Comparison of ENCODE assay signal across 8 cellular contexts in the genomic region with DNA sequence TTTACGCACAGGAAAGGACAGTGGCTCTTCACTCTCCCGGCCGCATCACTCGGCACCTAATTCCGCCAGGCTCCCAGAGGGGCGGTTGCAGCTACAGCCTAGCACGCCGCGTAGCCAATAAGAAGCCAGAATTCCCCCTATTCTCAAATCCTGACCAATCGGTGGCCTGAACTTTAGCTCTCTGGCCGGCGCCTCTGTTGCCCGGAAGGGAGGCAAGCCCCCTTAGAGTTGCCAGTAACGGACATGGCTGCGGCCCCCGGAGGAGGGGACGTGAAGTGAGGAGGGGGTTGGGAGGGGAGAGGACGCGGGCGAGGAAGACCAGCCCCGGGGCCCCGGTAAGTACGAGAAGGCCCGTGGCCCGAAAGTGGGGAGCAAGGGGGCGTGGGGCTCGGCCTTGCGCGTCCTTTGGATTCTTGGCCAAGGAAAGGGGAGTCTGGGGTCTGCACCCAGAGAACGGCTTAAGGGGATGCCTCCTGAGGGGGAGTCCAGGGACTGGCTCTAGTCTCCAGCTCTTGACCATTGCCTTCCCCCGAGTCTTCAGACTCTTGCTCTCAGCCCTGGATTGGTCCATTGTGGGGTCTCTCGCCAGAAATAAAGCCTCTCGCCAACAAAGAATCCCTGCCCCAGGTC. TPM values are rescaled to one million over a fixed set of nuclear protein-coding genes. Genes with fewer than 3 reads are reported as not detected.
A peak's percentile ranks its signal among the peaks of the same experiment; 100 is the strongest.
DNase-seq lines count a peak whose midpoint lies in the region; ATAC-seq, FAIRE-seq and TF ChIP-seq lines count a peak whose summit lies in the region.

A gene (plus strand): TSS at position 219 of the 630 bp plus-strand sequence. CDS start 15,271 bp downstream, outside the sequence.

- in situ Hi-C loops in IMR-90 (cut with MboI; ENCODE audit: low sequenced_read_pairs), result no loop called here

- ATAC-seq in GM21526 (IDR thresholded peaks at IDR 0.05; ENCODE audit: low FRiP score, unreplicated experiment) (peak; percentile 90), IMR-90 (ENCODE audit: low read depth) (peak; percentile 91)

- H4K8ac ChIP-seq in IMR-90 (ENCODE audit: low read depth in 2 of 2, low read length in 2 of 2), result peak within 1 kb of the TSS; percentile 95 to 98

- H3K27me3 ChIP-seq in IMR-90 (ENCODE audit: control insufficient read depth, insufficient read depth, low read length) (no peaks in the 10 kb centered on the region), mononuclear cell (ENCODE audit: insufficient read depth, low read length) (no peaks in the 10 kb centered on the region)

- H4K5ac ChIP-seq in IMR-90 (ENCODE audit: low read depth, low read length), result peak within 1 kb of the TSS; percentile 95

- peak within 1 kb of the TSS; percentile 85 for H3K18ac ChIP-seq in IMR-90 (ENCODE audit: low read depth, low read length)

- DNase-seq in D721Med (ENCODE audit: insufficient read length, low spot score) (peak; percentile 63), IMR-90 (peak; percentile 97), OCI-M1 (lab: John Stamatoyannopoulos, UW) (peak; percentile 98), activated T-cell treated with anti-CD3 and anti-CD28 coated beads for 24 hours (ENCODE audit: low read depth) (peak; percentile 87), epithelial cell of esophagus (ENCODE audit: low read depth) (peak; percentile 97)
- peak; percentile 74 to 86 for DNase-seq in stimulated activated CD8-positive, alpha-beta memory T cell treated with anti-CD3 and anti-CD28 coated beads, Interleukin-4, amount 100 ng/mL, for 1 hour (ENCODE audit: low read depth in 2 of 2, low spot score in 1 of 2)

- peak within 1 kb of the TSS; percentile 85; the same call in 1 of the 3 replicates for H2BK15ac ChIP-seq in IMR-90 (ENCODE audit: low read depth, low read length)

- peak within 1 kb of the TSS; percentile 93 for H3K4me2 ChIP-seq in IMR-90 (ENCODE audit: low read depth, low read length)

- peaks cover 16% of the 10 kb centered on the region for H3K9me1 ChIP-seq in IMR-90 (ENCODE audit: insufficient read depth, low read length)

- peak within 1 kb of the TSS; percentile 94 for H2AK5ac ChIP-seq in IMR-90 (ENCODE audit: low read depth, low read length)

- WGBS in IMR-90 (ENCODE audit: extremely low coverage in 2 of 2, insufficient read length in 1 of 2), 2 experiments, result 0% methylated on average over 3 of the region's 33 CpGs; no CpG with 5 or more reads in 1 of the 2 experiments

- peak within 1 kb of the TSS; percentile 96 for H3K9ac ChIP-seq in IMR-90 (ENCODE audit: low read depth, low read length)

- peak within 1 kb of the TSS; percentile 96 for H3K4ac ChIP-seq in IMR-90 (ENCODE audit: low read depth, low read length)

- POLR2A ChIA-PET in IMR-90 (lab: Charles Lee; ENCODE audit: unreplicated experiment), result interaction anchor here (1.2 kb wide), 1 partner anchor 25 kb away, joined by 3 read pairs; no protein-coding TSS in a partner anchor

- H3K9me3 ChIP-seq in IMR-90 (ENCODE audit: control insufficient read depth, insufficient read depth, low read length) (no peaks in the 10 kb centered on the region), mononuclear cell (ENCODE audit: low read depth, low read length) (no peaks in the 10 kb centered on the region)

- H3K27ac ChIP-seq in IMR-90 (ENCODE audit: insufficient read depth, low read length), result peak within 1 kb of the TSS; percentile 79

- H3K36me3 ChIP-seq in IMR-90 (ENCODE audit: control insufficient read depth, insufficient read depth, low read length), result no peaks in the 10 kb centered on the region

- no peak for FAIRE-seq in D721Med (lab: Jason Lieb, UNC)

- peaks cover 31 to 43% of the 10 kb centered on the region in 2 experiments for H3K79me1 ChIP-seq in IMR-90 (ENCODE audit: low read depth in 1 of 2, low read length in 2 of 2)

- intact Hi-C loops in IMR-90 (cut with micrococcal nuclease), result no loop called here

- BruUV-seq in IMR-90 (replicated peaks; lab: Mats Ljungman, UMichigan), result no TSS peak

- peak; percentile 54; the same call in 1 of the 2 replicates for TF ChIP-seq POLR2A in IMR-90 (IDR thresholded peaks at IDR 0.05; ENCODE audit: low read depth, low read length)

- peak within 1 kb of the TSS; percentile 44; the same call in 1 of the 2 replicates for H2BK20ac ChIP-seq in IMR-90 (ENCODE audit: low read depth, low read length)

- TF ChIP-seq CTCF in D721Med (IDR thresholded peaks at IDR 0.05; ENCODE audit: insufficient read depth, missing control alignments) (no peak), IMR-90 (conservative IDR thresholded peaks at IDR 0.05; ENCODE audit: low read depth, low read length) (no peak), epithelial cell of esophagus (IDR thresholded peaks at IDR 0.05; ENCODE audit: insufficient read depth, low read depth, low read length, missing control alignments) (no peak)

- peak within 1 kb of the TSS; percentile 73 for H2BK120ac ChIP-seq in IMR-90 (ENCODE audit: low read depth, low read length)

- H3K4me1 ChIP-seq in IMR-90 (ENCODE audit: control insufficient read depth, insufficient read depth, low read length), result peaks cover 6% of the 10 kb centered on the region
- peaks cover 40% of the 10 kb centered on the region for H3K4me1 ChIP-seq in mononuclear cell (ENCODE audit: insufficient read depth, low read length)

- peak within 1 kb of the TSS; percentile 95 for H4K91ac ChIP-seq in IMR-90 (ENCODE audit: insufficient read depth, low read depth, low read length)

- H3K23ac ChIP-seq in IMR-90 (ENCODE audit: low read depth, low read length), result peak within 1 kb of the TSS; percentile 99

- H2AFZ ChIP-seq in IMR-90 (replicated peaks; ENCODE audit: low read length, poor library complexity), result peak within 1 kb of the TSS; percentile 98

- dilution Hi-C loops in IMR-90 (cut with HindIII; ENCODE audit: low sequenced_read_pairs, unreplicated experiment), result no loop called here

- H2BK5ac ChIP-seq in IMR-90 (ENCODE audit: low read depth, low read length, poor library complexity, severe bottlenecking), result peak within 1 kb of the TSS; percentile 79

- H3K14ac ChIP-seq in IMR-90 (replicated peaks; ENCODE audit: low read depth, low read length), result peak within 1 kb of the TSS; percentile 99

- TF ChIP-seq RAD21 in IMR-90 (IDR thresholded peaks at IDR 0.05; ENCODE audit: low read length), result no peak

- H4K20me1 ChIP-seq in IMR-90 (ENCODE audit: insufficient read depth, low read length), result no peaks in the 10 kb centered on the region

- peak within 1 kb of the TSS; percentile 99 for H2AK9ac ChIP-seq in IMR-90 (replicated peaks; ENCODE audit: low read depth, low read length, poor library complexity)

- H3K4me3 ChIP-seq in IMR-90 (ENCODE audit: insufficient read depth, low read depth, low read length) (peak within 1 kb of the TSS; percentile 58), epithelial cell of esophagus (ENCODE audit: low read length) (peak within 1 kb of the TSS; percentile 94), mononuclear cell (ENCODE audit: low read length) (peak within 1 kb of the TSS; percentile 92)

- peak within 1 kb of the TSS; percentile 96 for H3K56ac ChIP-seq in IMR-90 (ENCODE audit: extremely low read depth, insufficient read depth, low read length)

- CTCF ChIA-PET in IMR-90 (lab: Yijun Ruan, JAX), result interaction anchor here (0.6 to 1.3 kb wide), 6 partner anchors 12 to 384 kb away, joined by 3 to 4 read pairs (median 3); a partner anchor contains a TSS

TF ChIP-seq in IMR-90, 13 proteins besides CTCF, POLR2A, EP300 and RAD21:
- TF ChIP-seq RFX5 (IDR thresholded peaks at IDR 0.05; ENCODE audit: low read depth, low read length), result no peak
- peak; percentile 79; the same call in 1 of the 2 replicates for TF ChIP-seq FOS (IDR thresholded peaks at IDR 0.05; ENCODE audit: low read depth, low read length)
- TF ChIP-seq, protein P1, sequence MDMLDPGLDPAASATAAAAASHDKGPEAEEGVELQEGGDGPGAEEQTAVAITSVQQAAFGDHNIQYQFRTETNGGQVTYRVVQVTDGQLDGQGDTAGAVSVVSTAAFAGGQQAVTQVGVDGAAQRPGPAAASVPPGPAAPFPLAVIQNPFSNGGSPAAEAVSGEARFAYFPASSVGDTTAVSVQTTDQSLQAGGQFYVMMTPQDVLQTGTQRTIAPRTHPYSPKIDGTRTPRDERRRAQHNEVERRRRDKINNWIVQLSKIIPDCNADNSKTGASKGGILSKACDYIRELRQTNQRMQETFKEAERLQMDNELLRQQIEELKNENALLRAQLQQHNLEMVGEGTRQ (IDR thresholded peaks at IDR 0.05; ENCODE audit: low read depth, low read length), result no peak
- TF ChIP-seq CHD1 (IDR thresholded peaks at IDR 0.05; ENCODE audit: low read depth, low read length), result no peak
- TF ChIP-seq CEBPB (IDR thresholded peaks at IDR 0.05; ENCODE audit: low read depth, low read length), result no peak
- no peak for TF ChIP-seq RCOR1 (IDR thresholded peaks at IDR 0.05; ENCODE audit: insufficient replicate concordance, low read length)
- TF ChIP-seq MAFK (IDR thresholded peaks at IDR 0.05; ENCODE audit: low read depth, low read length), result no peak
- TF ChIP-seq MXI1 (IDR thresholded peaks at IDR 0.05; ENCODE audit: borderline replicate concordance, low read depth, low read length), result no peak
- TF ChIP-seq NFE2L2 (IDR thresholded peaks at IDR 0.05; ENCODE audit: low read depth, low read length), result no peak
- no peak for TF ChIP-seq BHLHE40 (IDR thresholded peaks at IDR 0.05; ENCODE audit: low read depth, low read length)
- peak; percentile 98 for TF ChIP-seq MAZ (IDR thresholded peaks at IDR 0.05; ENCODE audit: borderline replicate concordance, low read depth, low read length)
- no peak for TF ChIP-seq SMC3 (IDR thresholded peaks at IDR 0.05; ENCODE audit: low read depth, low read length)
- TF ChIP-seq, protein P2, sequence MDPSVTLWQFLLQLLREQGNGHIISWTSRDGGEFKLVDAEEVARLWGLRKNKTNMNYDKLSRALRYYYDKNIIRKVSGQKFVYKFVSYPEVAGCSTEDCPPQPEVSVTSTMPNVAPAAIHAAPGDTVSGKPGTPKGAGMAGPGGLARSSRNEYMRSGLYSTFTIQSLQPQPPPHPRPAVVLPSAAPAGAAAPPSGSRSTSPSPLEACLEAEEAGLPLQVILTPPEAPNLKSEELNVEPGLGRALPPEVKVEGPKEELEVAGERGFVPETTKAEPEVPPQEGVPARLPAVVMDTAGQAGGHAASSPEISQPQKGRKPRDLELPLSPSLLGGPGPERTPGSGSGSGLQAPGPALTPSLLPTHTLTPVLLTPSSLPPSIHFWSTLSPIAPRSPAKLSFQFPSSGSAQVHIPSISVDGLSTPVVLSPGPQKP (IDR thresholded peaks at IDR 0.05; ENCODE audit: borderline replicate concordance, low read depth, low read length), result no peak

RNA-seq across cellular contexts. Expression of the gene that starts here (rescaled TPM):
- total RNA-seq in IMR-90 (2012; rRNA removed) (8.4 and 11.4 TPM in 2 replicates), mononuclear cell (21.1 TPM)
- polyA plus RNA-seq in IMR-90 (2012; rRNA removed), result 59.2 and 64.7 TPM in 2 replicates
- 30.4 and 39.0 TPM in 2 replicates for polyA plus RNA-seq in IMR-90 (2012; cell fraction: cytosol; rRNA removed)
- polyA plus RNA-seq in IMR-90 (2012; cell fraction: nucleus; rRNA removed; ENCODE audit: low replicate concordance), result 231 and 523 TPM in 2 replicates

Comparison
In these comparisons a context has a peak if more than half of its experiments do, and no peak if none do; other contexts are left out.
1. Peak in every context shown above with its lines: DNase-seq, ATAC-seq, H3K4me3 ChIP-seq and H3K27ac ChIP-seq.